In genomic region chr19:16111160-16111908, GRCh38 we compare ENCODE assay signal across 1 cellular context.
A peak's percentile ranks its signal among the peaks of the same experiment; 100 is the strongest.
TF ChIP-seq lines count a peak whose summit lies in the region.

Gene RAB8A, plus strand, starts transcription at chr19:16111889. Its CDS starts 13 bp downstream, at chr19:16111902.

TF ChIP-seq in WTC11, 78 proteins besides CTCF, POLR2A, EP300 and RAD21 (continued from another document):
- peak; percentile 84; the same call in 1 of the 2 replicates for TF ChIP-seq HMGXB4 (CRISPR knock-in tag; IDR thresholded peaks at IDR 0.05)
- peak; percentile 77; the same call in 1 of the 2 replicates for TF ChIP-seq FOXK1 (CRISPR knock-in tag; IDR thresholded peaks at IDR 0.05)
- TF ChIP-seq ATF6 (CRISPR knock-in tag; IDR thresholded peaks at IDR 0.05) = no peak
- TF ChIP-seq MLX (CRISPR knock-in tag; IDR thresholded peaks at IDR 0.05) = no peak
- no peak for TF ChIP-seq ELF4 (CRISPR knock-in tag; IDR thresholded peaks at IDR 0.05; ENCODE audit: low read depth)
TF ChIP-seq in WTC11: peak in this region for 15.
